ENCODE assay signal across 16 cellular contexts in genomic region chr11:28231475-28231874, GRCh38.
DNase-seq lines count a peak whose midpoint lies in the region; TF ChIP-seq lines count a peak whose summit lies in the region.
"Had no signal": no experiment of that assay in that cellular context is flagged by ENCODE, and none has a peak within 500 bp of the region (broad histone marks: within the 10 kb centered on the region; RNA-seq: fewer than 3 reads in every experiment).

No MANE protein-coding gene starts in this region.

- H3K4me1 Mint-ChIP-seq in osteocyte (ENCODE audit: unreplicated experiment): peaks cover 27% of the 10 kb centered on the region
- no peaks in the 10 kb centered on the region for H3K4me1 Mint-ChIP-seq in activated CD4-positive, alpha-beta T cell treated with anti-CD3 and anti-CD28 coated beads, Interleukin-2, amount 10 ng/mL, durations not matched to agents 7 days and 5 days

- CTCF ChIA-PET in activated CD4-positive, alpha-beta T cell treated with anti-CD3 and anti-CD28 coated beads, Interleukin-2, amount 10 ng/mL, durations not matched to agents 7 days and 5 days (lab: Charles Lee): interaction anchor here (1.2 kb wide), 1 partner anchor 16 kb away, joined by 3 read pairs; no protein-coding TSS in a partner anchor

- H3K9me3 Mint-ChIP-seq in osteocyte (ENCODE audit: unreplicated experiment): peaks cover 6% of the 10 kb centered on the region
- peaks cover under 1% of the 10 kb centered on the region for H3K9me3 Mint-ChIP-seq in activated CD4-positive, alpha-beta T cell treated with anti-CD3 and anti-CD28 coated beads, Interleukin-2, amount 10 ng/mL, durations not matched to agents 7 days and 5 days

- H3K27me3 Mint-ChIP-seq in osteocyte (ENCODE audit: unreplicated experiment): no peaks in the 10 kb centered on the region
- H3K27me3 Mint-ChIP-seq in activated CD4-positive, alpha-beta T cell treated with anti-CD3 and anti-CD28 coated beads, Interleukin-2, amount 10 ng/mL, durations not matched to agents 7 days and 5 days: no peaks in the 10 kb centered on the region

- no peak overlapping the region for H3K4me3 Mint-ChIP-seq in osteocyte (ENCODE audit: unreplicated experiment)
- H3K4me3 Mint-ChIP-seq in activated CD4-positive, alpha-beta T cell treated with anti-CD3 and anti-CD28 coated beads, Interleukin-2, amount 10 ng/mL, durations not matched to agents 7 days and 5 days: no peak overlapping the region

- peak overlapping the region; percentile 32 for H3K27ac ChIP-seq in SJSA1
- H3K27ac ChIP-seq: BLaER1 treated with 17β-estradiol and CSF1 and Interleukin-3, amounts not matched to agents 10 nM and 100 nM had no signal

- peaks cover 9% of the 10 kb centered on the region for H3K36me3 Mint-ChIP-seq in osteocyte (ENCODE audit: unreplicated experiment)
- no peaks in the 10 kb centered on the region for H3K36me3 Mint-ChIP-seq in activated CD4-positive, alpha-beta T cell treated with anti-CD3 and anti-CD28 coated beads, Interleukin-2, amount 10 ng/mL, durations not matched to agents 7 days and 5 days (ENCODE audit: low read depth)

- H3K27ac Mint-ChIP-seq in osteocyte (ENCODE audit: unreplicated experiment): peak overlapping the region; percentile 17
- H3K27ac Mint-ChIP-seq in activated CD4-positive, alpha-beta T cell treated with anti-CD3 and anti-CD28 coated beads, Interleukin-2, amount 10 ng/mL, durations not matched to agents 7 days and 5 days: no peak overlapping the region

- peaks cover 17% of the 10 kb centered on the region for H3K4me1 ChIP-seq in SJSA1 (replicated peaks)
- H3K4me1 ChIP-seq: BLaER1 treated with 17β-estradiol and CSF1 and Interleukin-3, amounts not matched to agents 10 nM and 100 nM had no signal

- H3K27me3 ChIP-seq in SJSA1 (replicated peaks): no peaks in the 10 kb centered on the region
- H3K27me3 ChIP-seq: BLaER1 treated with 17β-estradiol and CSF1 and Interleukin-3, amounts not matched to agents 10 nM and 100 nM had no signal

- no peaks in the 10 kb centered on the region for H3K36me3 ChIP-seq in SJSA1
- H3K36me3 ChIP-seq: BLaER1 treated with 17β-estradiol and CSF1 and Interleukin-3, amounts not matched to agents 10 nM and 100 nM had no signal

- H3K4me3 ChIP-seq in SJSA1: no peak overlapping the region
- H3K4me3 ChIP-seq in fibroblast of mammary gland (ENCODE audit: control insufficient read depth, low read depth, low read length): no peak overlapping the region
- H3K4me3 ChIP-seq: BLaER1 treated with 17β-estradiol and CSF1 and Interleukin-3, amounts not matched to agents 10 nM and 100 nM; GM12878 had no signal

- POLR2A ChIA-PET in activated CD4-positive, alpha-beta T cell treated with anti-CD3 and anti-CD28 coated beads, Interleukin-2, amount 10 ng/mL, durations not matched to agents 7 days and 5 days (lab: Charles Lee): no interaction called here

- DNase-seq in EL: peak; percentile 18
- peak in 1 of 2 experiments; percentile 46 for DNase-seq in SJSA1 (ENCODE audit: low read depth in 1 of 2, low spot score in 2 of 2)
- DNase-seq in fibroblast of mammary gland (ENCODE audit: low read depth): peak; percentile 27
- DNase-seq in osteocyte (ENCODE audit: extremely low spot score, unreplicated experiment): no peak
- DNase-seq in activated CD4-positive, alpha-beta T cell treated with anti-CD3 and anti-CD28 coated beads, Interleukin-2, amount 50 U/mL, for 4 hours: no peak
- DNase-seq in hypothalamus (lab: John Stamatoyannopoulos, UW): no peak
- DNase-seq in MV-4-11 (lab: John Stamatoyannopoulos, UW): no peak
- DNase-seq in activated CD4-positive, alpha-beta T cell treated with anti-CD3 and anti-CD28 coated beads, Interleukin-2, amount 10 ng/mL, durations not matched to agents 7 days and 5 days: no peak
- DNase-seq: H7, NCI-H1417, NCI-H2029 treated with DMSO at 0.1 percent for 48 hours, NCI-H524 treated with DMSO at 0.1 percent for 48 hours, OCI-M1, RPMI8226 had no signal

- TF ChIP-seq CTCF in fibroblast of mammary gland (conservative IDR thresholded peaks at IDR 0.05; ENCODE audit: control insufficient read depth, insufficient read depth, low read depth, low read length) (no peak), osteocyte (IDR thresholded peaks at IDR 0.05) (no peak)

- no peaks in the 10 kb centered on the region for H3K9me3 ChIP-seq in SJSA1 (replicated peaks)
- H3K9me3 ChIP-seq: BLaER1 treated with 17β-estradiol and CSF1 and Interleukin-3, amounts not matched to agents 10 nM and 100 nM had no signal

Comparison
In these comparisons a context has a peak if more than half of its experiments do, and no peak if none do; other contexts are left out.
1. DNase-seq: peak in EL (single experiment) and fibroblast of mammary gland (single experiment); none in osteocyte (single experiment), activated CD4-positive, alpha-beta T cell treated with anti-CD3 and anti-CD28 coated beads, Interleukin-2, amount 50 U/mL, for 4 hours (0 of 2), hypothalamus (0 of 51), MV-4-11 (single experiment) and activated CD4-positive, alpha-beta T cell treated with anti-CD3 and anti-CD28 coated beads, Interleukin-2, amount 10 ng/mL, durations not matched to agents 7 days and 5 days (single experiment).